Comparison of ENCODE assay signal across 10 cellular contexts in the genomic region with DNA sequence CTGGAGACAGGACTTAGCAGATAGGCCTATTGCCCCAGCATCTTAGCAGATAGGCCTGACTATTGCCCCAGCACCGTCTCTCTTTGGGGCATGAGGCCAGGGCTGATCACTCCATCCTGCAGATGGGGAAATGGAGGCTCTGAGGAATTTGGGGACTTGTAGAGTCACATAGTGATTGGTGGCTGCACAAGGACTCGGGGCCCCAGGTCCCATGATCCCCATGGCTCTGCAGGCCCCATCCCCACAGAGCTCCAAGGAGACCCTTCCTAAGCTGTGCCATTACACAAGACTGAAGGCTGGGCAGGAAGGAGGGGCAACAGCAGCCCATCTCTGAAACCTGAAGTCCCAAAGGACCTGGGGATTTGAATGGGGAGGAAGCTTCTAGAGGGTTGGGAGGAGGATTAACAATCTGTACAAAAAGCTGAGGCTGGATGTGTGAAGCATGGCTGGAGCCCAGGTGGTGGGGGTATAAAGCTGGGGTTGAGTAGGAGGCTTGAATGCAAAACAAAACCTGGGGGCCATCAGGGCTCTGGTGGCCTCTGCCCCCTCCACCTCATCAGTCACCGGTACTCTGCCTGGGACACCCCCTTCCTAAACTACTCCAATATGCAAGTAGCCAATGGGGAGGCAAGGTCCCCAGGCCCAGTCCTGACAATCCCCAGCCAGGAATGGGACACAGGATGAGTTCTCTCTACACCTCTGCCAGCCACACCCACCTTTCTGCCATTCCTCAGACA. TPM values are rescaled to one million over a fixed set of nuclear protein-coding genes. Genes with fewer than 3 reads are reported as not detected.
DNase-seq lines count a peak whose midpoint lies in the region; ATAC-seq and TF ChIP-seq lines count a peak whose summit lies in the region.
"Had no signal": no experiment of that assay in that cellular context is flagged by ENCODE, and none has a peak within 500 bp of the region (broad histone marks: within the 10 kb centered on the region; RNA-seq: fewer than 3 reads in every experiment).

No MANE protein-coding gene starts in this region.

- H3K27me3 ChIP-seq in A673 (replicated peaks; ENCODE audit: insufficient read depth, low read depth, low read length, poor library complexity): no peaks in the 10 kb centered on the region
- peaks cover 19% of the 10 kb centered on the region for H3K27me3 ChIP-seq in GM23338 (ENCODE audit: insufficient read depth)
- H3K27me3 ChIP-seq in adipocyte (replicated peaks; ENCODE audit: control insufficient read depth, insufficient read depth, low read length): no peaks in the 10 kb centered on the region
- no peaks in the 10 kb centered on the region for H3K27me3 ChIP-seq in mesenchymal stem cell (ENCODE audit: control insufficient read depth in 1 of 2, insufficient read depth in 1 of 2, low read length in 2 of 2)

- H3K27me3 Mint-ChIP-seq in GM23338 (ENCODE audit: insufficient read depth, low read depth, poor library complexity): peaks cover 19% of the 10 kb centered on the region

- H3K27ac ChIP-seq in A673 (ENCODE audit: low read depth, low read length, poor library complexity, severe bottlenecking) (no peak overlapping the region), GM23338 (ENCODE audit: low read depth) (no peak overlapping the region), mesenchymal stem cell (ENCODE audit: low read length, poor library complexity, severe bottlenecking) (no peak overlapping the region)

- H3F3A ChIP-seq in GM23338 (replicated peaks; ENCODE audit: low read depth): 0 out of 2 replicates have a peak, but pooled peaks cover 5% of the 10 kb centered on the region

- H2AFZ ChIP-seq in GM23338 (no peak overlapping the region), mesenchymal stem cell (ENCODE audit: low read depth, low read length) (no peak overlapping the region)

- intact Hi-C loops in A673 (cut with micrococcal nuclease; ENCODE audit: unreplicated experiment): no loop called here

- no peak overlapping the region for H4K8ac ChIP-seq in mesenchymal stem cell (ENCODE audit: low read length)

- no peaks in the 10 kb centered on the region for H3K9me2 ChIP-seq in GM23338 (ENCODE audit: insufficient read depth)

- 0 out of 2 replicates have a peak overlapping the region, but pooled peaks have one; percentile 21 for H3K27ac Mint-ChIP-seq in GM23338

- peak overlapping the region; percentile 57 for H2BK120ac ChIP-seq in mesenchymal stem cell (ENCODE audit: low read depth, low read length)

- 94% methylated on average over 3 of the region's 3 CpGs for WGBS in mesenchymal stem cell

- CTCF ChIA-PET in A673 (lab: Charles Lee): no interaction called here

- H3K79me2 ChIP-seq in GM23338 (replicated peaks; ENCODE audit: insufficient read depth): peaks cover 47% of the 10 kb centered on the region

- H4K91ac ChIP-seq in mesenchymal stem cell (ENCODE audit: low read length): no peak overlapping the region

- H2AK5ac ChIP-seq in mesenchymal stem cell (ENCODE audit: low read length, severe bottlenecking): no peak overlapping the region

- POLR2A ChIA-PET in A673 (lab: Charles Lee; ENCODE audit: low non-redundant PET): no interaction called here

- H4K20me1 ChIP-seq in GM23338 (replicated peaks; ENCODE audit: insufficient read depth): peaks cover 15% of the 10 kb centered on the region

- DNase-seq in A673 (ENCODE audit: low spot score): peak; percentile 39
- DNase-seq in GM23338 (ENCODE audit: low spot score): no peak
- no peak for DNase-seq in adipocyte (ENCODE audit: low read depth)
- no peak for DNase-seq in mesenchymal stem cell
- no peak for DNase-seq in ureter (ENCODE audit: low spot score)
- DNase-seq in globus pallidus (ENCODE audit: low spot score): no peak
- no peak for DNase-seq in KG1 (lab: John Stamatoyannopoulos, UW)
- DNase-seq: activated gamma-delta T cell, NCI-H446 treated with DMSO at 0.1 percent for 48 hours had no signal

- H3K4ac ChIP-seq in mesenchymal stem cell (ENCODE audit: low read depth in 1 of 2, low read length in 2 of 2): peak overlapping the region in 1 of 2 experiments; percentile 28

- H3K23ac ChIP-seq in mesenchymal stem cell (ENCODE audit: low read length in 2 of 2): no peak overlapping the region

- H3K4me3 ChIP-seq in A673 (ENCODE audit: low read depth, low read length, poor library complexity, severe bottlenecking) (no peak overlapping the region), GM23338 (peak overlapping the region; percentile 95), adipocyte (ENCODE audit: low read length) (peak overlapping the region; percentile 95), mesenchymal stem cell (ENCODE audit: insufficient read depth in 1 of 2, low read depth in 1 of 2, low read length in 2 of 2) (peak overlapping the region in 1 of 2 experiments; percentile 97)

- H2BK15ac ChIP-seq in mesenchymal stem cell (ENCODE audit: low read depth, poor library complexity, severe bottlenecking): no peak overlapping the region

- H2BK12ac ChIP-seq in mesenchymal stem cell (ENCODE audit: low read length in 2 of 2): no peak overlapping the region

- peaks cover 38% of the 10 kb centered on the region for H3K4me1 Mint-ChIP-seq in GM23338

- H3K4me2 ChIP-seq in GM23338: peak overlapping the region; percentile 97
- no peak overlapping the region for H3K4me2 ChIP-seq in mesenchymal stem cell (ENCODE audit: low read length, poor library complexity, severe bottlenecking)

- H3K18ac ChIP-seq in mesenchymal stem cell (ENCODE audit: low read depth in 1 of 2, low read length in 2 of 2): no peak overlapping the region

- no peaks in the 10 kb centered on the region; the same call in 1 of the 3 replicates for H3K36me3 Mint-ChIP-seq in GM23338 (ENCODE audit: low read depth)

- H3K9me3 Mint-ChIP-seq in GM23338: no peaks in the 10 kb centered on the region; the same call in 2 of the 3 replicates

- peak overlapping the region; percentile 84 for H3K4me3 Mint-ChIP-seq in GM23338

- no peak for ATAC-seq in GM23338
- no peak for ATAC-seq in GM21576 (IDR thresholded peaks at IDR 0.05; ENCODE audit: unreplicated experiment)

- peaks cover 19% of the 10 kb centered on the region for H3K4me1 ChIP-seq in A673 (ENCODE audit: insufficient read depth, low read length, poor library complexity, severe bottlenecking)
- H3K4me1 ChIP-seq in GM23338 (ENCODE audit: insufficient read depth): peaks cover 30% of the 10 kb centered on the region
- H3K4me1 ChIP-seq in adipocyte (ENCODE audit: control insufficient read depth, insufficient read depth, low read length): peaks cover 14% of the 10 kb centered on the region
- H3K4me1 ChIP-seq in mesenchymal stem cell (ENCODE audit: control insufficient read depth, insufficient read depth, low read depth, low read length): peaks cover 29% of the 10 kb centered on the region

- peaks cover 27% of the 10 kb centered on the region for H3K79me1 ChIP-seq in mesenchymal stem cell (replicated peaks; ENCODE audit: low read length, poor library complexity, severe bottlenecking)

- no peaks in the 10 kb centered on the region for H3K36me3 ChIP-seq in A673 (ENCODE audit: insufficient read depth, low read length, poor library complexity, severe bottlenecking)
- no peaks in the 10 kb centered on the region for H3K36me3 ChIP-seq in GM23338 (ENCODE audit: insufficient read depth)
- no peaks in the 10 kb centered on the region for H3K36me3 ChIP-seq in adipocyte (ENCODE audit: control insufficient read depth, insufficient read depth, low read length, severe bottlenecking)
- H3K36me3 ChIP-seq in mesenchymal stem cell (ENCODE audit: control insufficient read depth in 1 of 2, insufficient read depth in 2 of 2, low read depth in 1 of 2, low read length in 2 of 2): peaks cover 8 to 18% of the 10 kb centered on the region in 2 experiments

- BruUV-seq in A673 (replicated peaks; lab: Mats Ljungman, UMichigan): no TSS peak

- H3K14ac ChIP-seq in mesenchymal stem cell (ENCODE audit: low read length in 2 of 2): no peak overlapping the region

- no peak overlapping the region for H2BK5ac ChIP-seq in mesenchymal stem cell (ENCODE audit: low read depth, low read length, poor library complexity, severe bottlenecking)

- TF ChIP-seq CTCF in A673 (conservative IDR thresholded peaks at IDR 0.05; ENCODE audit: low read depth, low read length) (no peak), GM23338 (conservative IDR thresholded peaks at IDR 0.05; ENCODE audit: low read depth in 2 of 2) (no peak)

- H3K9ac ChIP-seq in adipocyte (ENCODE audit: low read length) (no peak overlapping the region), mesenchymal stem cell (ENCODE audit: low read length) (peak overlapping the region; percentile 94)

- H3K9me3 ChIP-seq in A673 (ENCODE audit: low read depth, low read length, poor library complexity, severe bottlenecking) (no peaks in the 10 kb centered on the region), adipocyte (ENCODE audit: control insufficient read depth, low read length) (no peaks in the 10 kb centered on the region), mesenchymal stem cell (ENCODE audit: control insufficient read depth, low read length) (no peaks in the 10 kb centered on the region)

TF ChIP-seq in GM23338, 12 proteins besides CTCF, POLR2A, EP300 and RAD21:
- no peak for TF ChIP-seq ZNF331 (CRISPR knock-in tag; IDR thresholded peaks at IDR 0.05; ENCODE audit: low read depth)
TF ChIP-seq in GM23338: peak in this region for 0.

RNA-seq across cellular contexts. Expression of gene ARAP1, which starts 1.5 kb away (rescaled TPM):
- 66.1 and 68.4 TPM in 2 replicates for total RNA-seq in A673 (2021)
- 110 and 116 TPM in 2 replicates for total RNA-seq in GM23338 (2014; rRNA removed; shearing (Covaris generic))
- 21.4 and 24.5 TPM in 2 replicates for polyA plus RNA-seq in GM23338 (2016; fragmentation: Nextera tagmentation; extraction: Ambion mirVana)
- 26.6 TPM for polyA plus RNA-seq in mesenchymal stem cell (2013, experiment 1 of 2)
- polyA plus RNA-seq in mesenchymal stem cell (2013, experiment 2 of 2): 23.6 TPM
- total RNA-seq in ureter: 86.2 TPM

RNA-seq across cellular contexts. Expression of gene STARD10, which starts 43.1 kb away (rescaled TPM):
- total RNA-seq in A673 (2021): 16.9 and 18.3 TPM in 2 replicates
- 14.4 and 20.5 TPM in 2 replicates for total RNA-seq in GM23338 (2014; rRNA removed; shearing (Covaris generic))
- 16.6 and 20.7 TPM in 2 replicates for polyA plus RNA-seq in GM23338 (2016; fragmentation: Nextera tagmentation; extraction: Ambion mirVana)
- polyA plus RNA-seq in mesenchymal stem cell (2013, experiment 1 of 2): 16.5 TPM
- 13.7 TPM for polyA plus RNA-seq in mesenchymal stem cell (2013, experiment 2 of 2)
- total RNA-seq in ureter: 66.7 TPM
